Comparison of ENCODE assay signal across 8 cellular contexts in the genomic region with DNA sequence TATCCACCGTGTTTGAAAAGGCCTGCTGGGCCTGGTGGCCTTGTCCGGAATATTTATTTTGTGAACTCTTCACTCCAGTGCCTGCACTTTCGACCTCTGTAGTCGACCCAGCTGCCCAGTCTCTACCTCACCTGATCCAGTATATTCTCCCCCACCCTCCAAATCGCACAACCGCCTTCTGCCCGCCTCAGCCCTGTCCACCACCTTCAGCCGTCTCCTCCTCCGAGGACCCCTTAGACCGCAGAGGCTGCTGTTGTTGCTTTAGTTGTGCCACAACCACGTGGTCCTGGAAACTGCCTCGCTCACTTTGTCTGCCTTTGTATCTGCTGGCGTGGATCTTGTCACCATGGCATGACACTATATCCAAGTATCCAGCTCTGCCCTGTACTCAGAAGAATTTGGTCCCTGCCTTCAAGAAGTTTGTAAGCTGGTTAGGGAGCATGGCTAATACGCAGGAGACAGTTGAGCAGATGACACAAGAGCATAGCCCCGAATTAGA. TPM values are rescaled to one million over a fixed set of nuclear protein-coding genes. Genes with fewer than 3 reads are reported as not detected.
DNase-seq lines count a peak whose midpoint lies in the region; ATAC-seq and TF ChIP-seq lines count a peak whose summit lies in the region.

No MANE protein-coding gene starts in this region.

- H3K36me3 Mint-ChIP-seq in HFFc6 (ENCODE audit: low read depth), result no peaks in the 10 kb centered on the region
- peaks cover 39% of the 10 kb centered on the region for H3K36me3 Mint-ChIP-seq in activated CD8-positive, alpha-beta T cell treated with anti-CD3 and anti-CD28 coated beads, Interleukin-2, amount 10 ng/mL, durations not matched to agents 7 days and 5 days (ENCODE audit: low read depth)

- H3K27ac ChIP-seq in hepatocyte (peak overlapping the region; percentile 86), skeletal muscle tissue (ENCODE audit: low read depth, low read length) (no peak overlapping the region)

- H3K9me3 ChIP-seq in hepatocyte (ENCODE audit: low read depth) (no peaks in the 10 kb centered on the region), skeletal muscle tissue (ENCODE audit: control insufficient read depth in 3 of 3, low read length in 3 of 3) (no peaks in the 10 kb centered on the region)

- 12% methylated on average over 15 of the region's 15 CpGs for WGBS in hepatocyte (ENCODE audit: low lambda C conversion rate, missing lambda C conversion rate)

- H3K9me2 ChIP-seq in hepatocyte (replicated peaks; ENCODE audit: insufficient read depth), result no peaks in the 10 kb centered on the region

- POLR2A ChIA-PET in activated CD8-positive, alpha-beta T cell treated with anti-CD3 and anti-CD28 coated beads, Interleukin-2, amount 10 ng/mL, durations not matched to agents 7 days and 5 days (lab: Charles Lee), result no interaction called here

- peak overlapping the region in 1 of 3 donors; percentile 40 for H3K9ac ChIP-seq in skeletal muscle tissue (ENCODE audit: low read depth in 1 of 3, low read length in 3 of 3)

- H4K20me1 ChIP-seq in hepatocyte (ENCODE audit: insufficient read depth, poor library complexity, severe bottlenecking), result peaks cover 22% of the 10 kb centered on the region

- H3K27me3 ChIP-seq in hepatocyte (no peaks in the 10 kb centered on the region), skeletal muscle tissue (ENCODE audit: control insufficient read depth in 3 of 3, insufficient read depth in 3 of 3, low read length in 3 of 3) (peaks cover 2 to 16% (median 14%) of the 10 kb centered on the region in 3 donors)

- H3K36me3 ChIP-seq in hepatocyte (replicated peaks; ENCODE audit: insufficient read depth, low read depth), result no peaks in the 10 kb centered on the region
- H3K36me3 ChIP-seq in skeletal muscle tissue (ENCODE audit: control insufficient read depth in 3 of 3, insufficient read depth in 3 of 3, low read length in 3 of 3), result no peaks in the 10 kb centered on the region

- CTCF ChIA-PET in activated CD8-positive, alpha-beta T cell treated with anti-CD3 and anti-CD28 coated beads, Interleukin-2, amount 10 ng/mL, durations not matched to agents 7 days and 5 days (lab: Charles Lee), result interaction anchor here (3.4 kb wide), 1 partner anchor 38 kb away, joined by 16 read pairs; no protein-coding TSS in a partner anchor

- no peak for TF ChIP-seq CTCF in HFFc6 (IDR thresholded peaks at IDR 0.05)
- TF ChIP-seq CTCF in hepatocyte (IDR thresholded peaks at IDR 0.05; ENCODE audit: poor library complexity), result no peak

- H3K4me3 Mint-ChIP-seq in HFFc6, result peak overlapping the region; percentile 89
- peak overlapping the region; percentile 89 for H3K4me3 Mint-ChIP-seq in activated CD8-positive, alpha-beta T cell treated with anti-CD3 and anti-CD28 coated beads, Interleukin-2, amount 10 ng/mL, durations not matched to agents 7 days and 5 days

- H3K27ac Mint-ChIP-seq in HFFc6, result peak overlapping the region; percentile 81
- peak overlapping the region; percentile 85 for H3K27ac Mint-ChIP-seq in activated CD8-positive, alpha-beta T cell treated with anti-CD3 and anti-CD28 coated beads, Interleukin-2, amount 10 ng/mL, durations not matched to agents 7 days and 5 days

- peaks cover 59% of the 10 kb centered on the region for H3K79me2 ChIP-seq in hepatocyte

- H3K4me1 Mint-ChIP-seq in HFFc6 (ENCODE audit: low read depth), result peaks cover 34% of the 10 kb centered on the region
- H3K4me1 Mint-ChIP-seq in activated CD8-positive, alpha-beta T cell treated with anti-CD3 and anti-CD28 coated beads, Interleukin-2, amount 10 ng/mL, durations not matched to agents 7 days and 5 days (ENCODE audit: low read depth), result peaks cover 45% of the 10 kb centered on the region

- peak overlapping the region; percentile 78 for H3K4me2 ChIP-seq in hepatocyte

- H3K4me1 ChIP-seq in hepatocyte (ENCODE audit: insufficient read depth), result peaks cover 32% of the 10 kb centered on the region
- peaks cover 16 to 25% (median 24%) of the 10 kb centered on the region in 3 donors for H3K4me1 ChIP-seq in skeletal muscle tissue (ENCODE audit: control insufficient read depth in 3 of 3, insufficient read depth in 3 of 3, low read length in 3 of 3)

- peak; percentile 14 for DNase-seq in AG08395 (ENCODE audit: low spot score)
- DNase-seq in HFFc6, result peak; percentile 10
- peak; percentile 29 for DNase-seq in activated CD8-positive, alpha-beta T cell treated with anti-CD3 and anti-CD28 coated beads, Interleukin-2, amount 10 ng/mL, durations not matched to agents 7 days and 5 days
- peak; percentile 34 for DNase-seq in hepatocyte (ENCODE audit: low spot score)
- no peak for DNase-seq in activated CD4-positive, alpha-beta T cell treated with anti-CD3 and anti-CD28 coated beads for 4 hours
- DNase-seq in activated effector memory CD4-positive, alpha-beta T cell treated with anti-CD3 and anti-CD28 coated beads, Interleukin-2, amount 50 U/mL, for 16 hours, result no peak

- peaks cover 9% of the 10 kb centered on the region for H3K27me3 Mint-ChIP-seq in HFFc6 (ENCODE audit: insufficient read depth)
- peaks cover 20% of the 10 kb centered on the region for H3K27me3 Mint-ChIP-seq in activated CD8-positive, alpha-beta T cell treated with anti-CD3 and anti-CD28 coated beads, Interleukin-2, amount 10 ng/mL, durations not matched to agents 7 days and 5 days (ENCODE audit: low read depth)

- H3K9me3 Mint-ChIP-seq in HFFc6, result no peaks in the 10 kb centered on the region
- H3K9me3 Mint-ChIP-seq in activated CD8-positive, alpha-beta T cell treated with anti-CD3 and anti-CD28 coated beads, Interleukin-2, amount 10 ng/mL, durations not matched to agents 7 days and 5 days (ENCODE audit: insufficient read depth), result no peaks in the 10 kb centered on the region

- no peak for ATAC-seq in activated CD8-positive, alpha-beta T cell treated with anti-CD3 and anti-CD28 coated beads, Interleukin-2, amount 10 ng/mL, durations not matched to agents 7 days and 5 days
- ATAC-seq in HG03520 (IDR thresholded peaks at IDR 0.05; ENCODE audit: unreplicated experiment), result no peak

- H2AFZ ChIP-seq in hepatocyte, result peak overlapping the region; percentile 76

- H3K4me3 ChIP-seq in hepatocyte (peak overlapping the region; percentile 94), skeletal muscle tissue (ENCODE audit: low read length in 3 of 3) (peak overlapping the region; percentile 0 to 41 (median 1))

RNA-seq across cellular contexts. Expression of gene PHGDH, which starts 1.4 kb away (rescaled TPM):
- total RNA-seq in HFFc6 (2021; fragmentation: NEBNext Ultra II Directional; extraction: Animal tissue kit (Norgen Biotek cat#: 25700)), result 100 to 1,000 TPM in 1 of 6 experiments, 10 to 100 TPM in 5; 56.4 to 109 (median 87.0) TPM
- 100 to 1,000 TPM; 195 to 201 TPM for total RNA-seq in activated CD8-positive, alpha-beta T cell treated with anti-CD3 and anti-CD28 coated beads, Interleukin-2, amount 10 ng/mL, durations not matched to agents 7 days and 5 days
- 138 and 181 TPM in 2 replicates for total RNA-seq in hepatocyte
- polyA plus RNA-seq in hepatocyte, result 144 and 167 TPM in 2 replicates
- 50.1 TPM for total RNA-seq in skeletal muscle tissue

RNA-seq across cellular contexts. Expression of gene HMGCS2, which starts 55.6 kb away (rescaled TPM):
- not detected for total RNA-seq in HFFc6 (2021; fragmentation: NEBNext Ultra II Directional; extraction: Animal tissue kit (Norgen Biotek cat#: 25700))
- not detected for total RNA-seq in activated CD8-positive, alpha-beta T cell treated with anti-CD3 and anti-CD28 coated beads, Interleukin-2, amount 10 ng/mL, durations not matched to agents 7 days and 5 days
- total RNA-seq in hepatocyte, result 188 and 207 TPM in 2 replicates
- polyA plus RNA-seq in hepatocyte, result 119 and 167 TPM in 2 replicates
- total RNA-seq in skeletal muscle tissue, result 2.1 TPM

Comparison
In these comparisons a context has a peak if more than half of its experiments do, and no peak if none do; other contexts are left out.
1. DNase-seq: peak in AG08395 (single experiment), HFFc6 (single experiment), activated CD8-positive, alpha-beta T cell treated with anti-CD3 and anti-CD28 coated beads, Interleukin-2, amount 10 ng/mL, durations not matched to agents 7 days and 5 days (single experiment) and hepatocyte (single experiment); none in activated CD4-positive, alpha-beta T cell treated with anti-CD3 and anti-CD28 coated beads for 4 hours (0 of 2) and activated effector memory CD4-positive, alpha-beta T cell treated with anti-CD3 and anti-CD28 coated beads, Interleukin-2, amount 50 U/mL, for 16 hours (single experiment).
2. RNA of gene HMGCS2, which starts 55.6 kb away (total RNA-seq): 188 to 207 TPM in hepatocyte; 2.1 TPM in skeletal muscle tissue (single experiment), not detected in HFFc6 and not detected in activated CD8-positive, alpha-beta T cell treated with anti-CD3 and anti-CD28 coated beads, Interleukin-2, amount 10 ng/mL, durations not matched to agents 7 days and 5 days; every median in the first group is over 10 times any median in the second.